Comparison of ENCODE assay signal across 8 cellular contexts in genomic region chr19:633068-633785, GRCh38. TPM values are rescaled to one million over a fixed set of nuclear protein-coding genes. Genes with fewer than 3 reads are reported as not detected.
DNase-seq lines count a peak whose midpoint lies in the region; ATAC-seq, FAIRE-seq and TF ChIP-seq lines count a peak whose summit lies in the region.

Gene POLRMT, minus strand, starts transcription at chr19:633537. Its CDS starts 25 bp downstream, at chr19:633512.

- H3K4me1 ChIP-seq in cardiac muscle cell (ENCODE audit: low read depth) (peaks cover 4% of the 10 kb centered on the region), pancreas (peaks cover 0 to 5% (median 4%) of the 10 kb centered on the region in 3 donors), thyroid gland (peaks cover 16 to 21% of the 10 kb centered on the region in 2 donors)

- H3K9me3 Mint-ChIP-seq in T-cell = no peaks in the 10 kb centered on the region

- no peak within 1 kb of the TSS for H3K27ac ChIP-seq in adipose tissue (ENCODE audit: low read depth, low read length)
- peak within 1 kb of the TSS; percentile 41 for H3K27ac ChIP-seq in cardiac muscle cell
- H3K27ac ChIP-seq in pancreas = no peak within 1 kb of the TSS
- H3K27ac ChIP-seq in thyroid gland = peak within 1 kb of the TSS in 1 of 3 donors; percentile 44

- peaks cover 13% of the 10 kb centered on the region for H3K36me3 Mint-ChIP-seq in T-cell

- no peaks in the 10 kb centered on the region for H3K27me3 Mint-ChIP-seq in T-cell

- peak; percentile 76 for ATAC-seq in HG02852 (IDR thresholded peaks at IDR 0.05; ENCODE audit: unreplicated experiment)
- ATAC-seq in T-cell (replicated peaks in 1 of 4) = peak; percentile 95 to 98 (median 97)
- ATAC-seq in pancreas = peak; percentile 97 to 98 (median 98)

- intact Hi-C loops in pancreas (cut with DNase I) (no loop called here), thyroid gland (cut with DNase I) (no loop called here)

- POLR2A ChIA-PET in T-cell (lab: Charles Lee) = interaction anchor here in 1 of 2 donors (0.6 kb wide), 1 partner anchor 846 kb away, joined by 5 read pairs; the partner anchor contains the start of gene C19orf25

- H3K9me3 ChIP-seq in cardiac muscle cell (ENCODE audit: low read depth) (no peaks in the 10 kb centered on the region), pancreas (no peaks in the 10 kb centered on the region), thyroid gland (no peaks in the 10 kb centered on the region)

- H3K27ac Mint-ChIP-seq in T-cell = peak within 1 kb of the TSS; percentile 92 to 93

- 0 to 1% (median 0%) methylated on average over 58 to 67 of the region's 67 CpGs for WGBS in adipose tissue, 3 donors
- 0% methylated on average over 63 to 67 of the region's 67 CpGs for WGBS in pancreas, 2 donors
- WGBS in thyroid gland, 2 donors = 0 to 1% methylated on average over 25 to 38 of the region's 67 CpGs

- H3K27me3 ChIP-seq in cardiac muscle cell (peaks cover 4% of the 10 kb centered on the region), pancreas (no peaks in the 10 kb centered on the region), thyroid gland (no peaks in the 10 kb centered on the region)

- FAIRE-seq in GM12891 (lab: Jason Lieb, UNC) (peak; percentile 98), pancreas (lab: Jason Lieb, UNC) (no peak)

- TF ChIP-seq POLR2A in GM12891 (IDR thresholded peaks at IDR 0.05; ENCODE audit: low read depth, low read length) = no peak
- peak in 1 of 2 donors; percentile 29 for TF ChIP-seq POLR2A in thyroid gland (IDR thresholded peaks at IDR 0.05)

- peaks cover 5% of the 10 kb centered on the region for H3K36me3 ChIP-seq in cardiac muscle cell
- no peaks in the 10 kb centered on the region for H3K36me3 ChIP-seq in pancreas
- H3K36me3 ChIP-seq in thyroid gland = peaks cover 3 to 12% of the 10 kb centered on the region in 2 donors

- DNase-seq in GM12891 (ENCODE audit: insufficient read length, low spot score) (peak; percentile 100), NCI-H146 (lab: John Stamatoyannopoulos, UW) (peak; percentile 95), T-cell (peak; percentile 88 to 96 (median 93)), cardiac muscle cell (ENCODE audit: low read depth in 1 of 2, low spot score in 1 of 2) (peak; percentile 99), pancreas (peak; percentile 97 to 100 (median 98)), thyroid gland (peak; percentile 98 to 99)

- no peak for TF ChIP-seq CTCF in cardiac muscle cell (IDR thresholded peaks at IDR 0.05; ENCODE audit: low read depth, low read length)
- TF ChIP-seq CTCF in pancreas (IDR thresholded peaks at IDR 0.05) = no peak
- TF ChIP-seq CTCF in thyroid gland (IDR thresholded peaks at IDR 0.05) = peak in 2 of 6 experiments; percentile 16 to 23

- H3K4me3 Mint-ChIP-seq in T-cell = peak within 1 kb of the TSS; percentile 81 to 92 (median 91)

- CTCF ChIA-PET in T-cell (lab: Charles Lee) = interaction anchor here in 1 of 2 donors (0.7 kb wide), 1 partner anchor 44 kb away, joined by 3 read pairs; no protein-coding TSS in a partner anchor

- H3K4me1 Mint-ChIP-seq in T-cell = peaks cover 34 to 42% (median 36%) of the 10 kb centered on the region in 3 donors

- H3K4me3 ChIP-seq in cardiac muscle cell (peak within 1 kb of the TSS; percentile 97), pancreas (peak within 1 kb of the TSS; percentile 74 to 99 (median 84)), thyroid gland (replicated peaks in 1 of 3) (peak within 1 kb of the TSS; percentile 22 to 90 (median 78))

TF ChIP-seq in GM12891, 5 proteins besides CTCF, POLR2A, EP300 and RAD21:
- TF ChIP-seq TAF1 (IDR thresholded peaks at IDR 0.05; ENCODE audit: low read depth, low read length) (no peak), PAX5 (IDR thresholded peaks at IDR 0.05; ENCODE audit: insufficient read depth, low read length, severe bottlenecking) (peak; percentile 3), POLR2AphosphoS5 (IDR thresholded peaks at IDR 0.05; ENCODE audit: low read depth, low read length) (no peak), POU2F2 (IDR thresholded peaks at IDR 0.05; ENCODE audit: low read depth, low read length) (peak; percentile 55; the same call in 1 of the 2 replicates), SPI1 (IDR thresholded peaks at IDR 0.05; ENCODE audit: low read depth, low read length) (no peak)

RNA-seq across cellular contexts. Expression of gene POLRMT, which starts in this region (rescaled TPM):
- polyA plus RNA-seq in GM12891 (2012; ENCODE audit: low read depth, missing spikeins) = 33.5 TPM
- total RNA-seq in T-cell (100 to 1,000 TPM in 3 of 5 donors, 10 to 100 TPM in 2; 61.3 to 118 (median 103) TPM), cardiac muscle cell (82.6 and 121 TPM in 2 replicates), pancreas (10 to 100 TPM; 19.3 to 34.7 (median 24.7) TPM), thyroid gland (10 to 100 TPM; 23.2 to 39.7 (median 33.1) TPM)
- polyA plus RNA-seq in adipose tissue (10 to 100 TPM; 31.0 to 58.5 (median 35.9) TPM), cardiac muscle cell (103 and 120 TPM in 2 replicates), pancreas (100 to 1,000 TPM in 1 of 2 donors, 10 to 100 TPM in 1; 95.3 to 101 TPM)
